Comparison of ENCODE assay signal across 1 cellular context in the genomic region with DNA sequence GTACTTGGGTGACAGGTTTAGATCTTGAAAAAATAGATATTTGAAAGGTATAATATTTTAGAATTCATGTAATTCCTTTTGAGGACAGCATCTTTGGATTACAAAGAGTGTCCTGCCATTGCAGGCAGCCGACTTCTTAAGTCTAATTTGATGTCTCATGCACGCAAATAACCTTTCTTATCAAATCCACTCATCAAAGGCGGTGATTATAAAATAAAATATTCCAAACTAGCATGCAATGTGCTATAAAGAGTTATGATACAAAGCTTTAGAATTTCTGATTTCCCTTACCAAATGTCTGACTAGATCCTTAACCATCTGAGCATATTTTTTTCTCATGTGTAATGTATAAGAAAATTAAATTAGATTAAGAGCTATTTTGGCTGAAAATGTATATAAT.
A peak's percentile ranks its signal among the peaks of the same experiment; 100 is the strongest.
TF ChIP-seq lines count a peak whose summit lies in the region.

No MANE protein-coding gene starts in this region.

TF ChIP-seq in SK-N-SH, 30 proteins besides CTCF, POLR2A, EP300 and RAD21:
- TF ChIP-seq MEF2A (IDR thresholded peaks at IDR 0.05; ENCODE audit: borderline replicate concordance, low read depth) (0 out of 2 replicates have a peak, but pooled peaks have one; percentile 27), RXRA (IDR thresholded peaks at IDR 0.05; ENCODE audit: borderline replicate concordance, low read depth) (peak; percentile 71; the same call in 1 of the 2 replicates), EZH2phosphoT487 (IDR thresholded peaks at IDR 0.05; ENCODE audit: borderline replicate concordance, low read depth) (no peak), TCF12 (IDR thresholded peaks at IDR 0.05) (peak; percentile 36; the same call in 1 of the 2 replicates), GATA2 (CRISPR knock-in tag; IDR thresholded peaks at IDR 0.05) (no peak), SMC3 (IDR thresholded peaks at IDR 0.05; ENCODE audit: low read depth, low read length) (no peak), FOSL2 (IDR thresholded peaks at IDR 0.05; ENCODE audit: borderline replicate concordance, low read depth) (peak; percentile 40; the same call in 1 of the 2 replicates)
